ENCODE assay signal across 7 cellular contexts in the genomic region with DNA sequence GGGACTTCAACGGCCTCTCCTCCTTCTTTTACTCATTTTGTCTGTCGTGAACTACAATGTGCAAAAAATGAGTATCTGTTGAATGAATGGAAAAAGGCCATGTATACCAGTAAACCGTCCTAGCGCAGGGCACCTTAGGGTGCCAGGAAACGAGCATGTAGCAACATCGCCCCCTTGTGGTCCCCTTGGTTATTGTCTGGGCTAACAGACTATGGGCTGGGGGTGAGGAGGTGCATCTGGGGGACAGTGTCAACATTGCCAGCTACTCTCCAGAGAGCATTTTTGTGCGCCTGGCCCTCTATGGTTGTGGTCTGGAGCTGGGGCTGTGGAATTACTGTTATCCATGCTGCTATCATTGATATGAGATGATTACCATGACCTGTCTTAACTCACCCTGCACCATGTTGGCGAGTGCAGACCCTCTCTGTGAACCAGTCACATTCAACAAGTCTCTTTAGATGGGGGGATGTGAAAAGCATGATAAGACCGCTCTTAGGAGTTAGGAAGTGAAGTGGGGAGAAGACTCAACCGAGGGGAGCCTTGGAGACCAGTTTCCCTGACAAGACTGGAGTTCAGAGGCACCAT. TPM values are rescaled to one million over a fixed set of nuclear protein-coding genes. Genes with fewer than 3 reads are reported as not detected.
A peak's percentile ranks its signal among the peaks of the same experiment; 100 is the strongest.
DNase-seq lines count a peak whose midpoint lies in the region; ATAC-seq, FAIRE-seq and TF ChIP-seq lines count a peak whose summit lies in the region.

No MANE protein-coding gene starts in this region.

- no peaks in the 10 kb centered on the region for H3K36me3 ChIP-seq in breast epithelium

- H3K4me1 ChIP-seq in breast epithelium, result no peaks in the 10 kb centered on the region

- no peaks in the 10 kb centered on the region for H3K27me3 ChIP-seq in breast epithelium

- TF ChIP-seq POLR2A in GM12891 (IDR thresholded peaks at IDR 0.05; ENCODE audit: low read depth, low read length), result no peak
- TF ChIP-seq POLR2A in breast epithelium (IDR thresholded peaks at IDR 0.05), result no peak

- peak overlapping the region; percentile 78; the same call in 1 of the 2 replicates for H3K27ac ChIP-seq in VCaP
- H3K27ac ChIP-seq in breast epithelium, result no peak overlapping the region

- no peaks in the 10 kb centered on the region for H3K9me3 ChIP-seq in breast epithelium

- DNase-seq in GM12891 (ENCODE audit: insufficient read length, low spot score) (peak; percentile 68), NCI-H146 (lab: John Stamatoyannopoulos, UW) (peak; percentile 54), breast epithelium (ENCODE audit: low spot score in 2 of 2) (peak in 1 of 2 donors; percentile 24), left kidney (ENCODE audit: low read depth, low spot score) (peak; percentile 47)
- DNase-seq in stimulated activated CD4-positive, alpha-beta T cell treated with anti-CD3 and anti-CD28 coated beads, TNF-alpha, amount 100 ng/mL, for 24 hours (ENCODE audit: low read depth in 3 of 3), result peak; percentile 62 to 81 (median 73)

- intact Hi-C loops in breast epithelium (cut with DNase I; ENCODE audit: low total_unique reads), result no loop called here

- TF ChIP-seq CTCF in VCaP (conservative IDR thresholded peaks at IDR 0.05), result peak; percentile 91
- TF ChIP-seq CTCF in breast epithelium (IDR thresholded peaks at IDR 0.05), result peak; percentile 50 to 73 (median 72)

- peak; percentile 93 for FAIRE-seq in GM12891 (lab: Jason Lieb, UNC)

- no peak overlapping the region for H3K4me3 ChIP-seq in breast epithelium

- ATAC-seq in HG03025 (IDR thresholded peaks at IDR 0.05; ENCODE audit: low FRiP score, unreplicated experiment), result no peak

TF ChIP-seq in GM12891, 5 proteins besides CTCF, POLR2A, EP300 and RAD21:
- TF ChIP-seq POLR2AphosphoS5 (IDR thresholded peaks at IDR 0.05; ENCODE audit: low read depth, low read length) (no peak), PAX5 (IDR thresholded peaks at IDR 0.05; ENCODE audit: insufficient read depth, low read length, severe bottlenecking) (no peak), TAF1 (IDR thresholded peaks at IDR 0.05; ENCODE audit: low read depth, low read length) (no peak), SPI1 (IDR thresholded peaks at IDR 0.05; ENCODE audit: low read depth, low read length) (no peak), POU2F2 (IDR thresholded peaks at IDR 0.05; ENCODE audit: low read depth, low read length) (no peak)
TF ChIP-seq in GM12891: peak in this region for 0.

RNA-seq across cellular contexts. Expression of a gene that starts 22.8 kb away (rescaled TPM):
- polyA plus RNA-seq in GM12891 (2012; ENCODE audit: low read depth, missing spikeins), result not detected
- total RNA-seq in breast epithelium, result 1 to 10 TPM in 1 of 3 donors, under 1 TPM in 2; 0.59 to 2.2 (median 0.66) TPM

RNA-seq across cellular contexts. Expression of a gene that starts 41.4 kb away (rescaled TPM):
- polyA plus RNA-seq in GM12891 (2012; ENCODE audit: low read depth, missing spikeins), result 25.9 TPM
- 10 to 100 TPM; 24.2 to 42.0 (median 40.3) TPM for total RNA-seq in breast epithelium

RNA-seq across cellular contexts. Expression of a gene that starts 42.1 kb away (rescaled TPM):
- 4.4 TPM for polyA plus RNA-seq in GM12891 (2012; ENCODE audit: low read depth, missing spikeins)
- total RNA-seq in breast epithelium, result 10 to 100 TPM in 2 of 3 donors, 1 to 10 TPM in 1; 7.8 to 15.5 (median 12.1) TPM

RNA-seq across cellular contexts. Expression of a gene that starts 54.4 kb away (rescaled TPM):
- 57.2 TPM for polyA plus RNA-seq in GM12891 (2012; ENCODE audit: low read depth, missing spikeins)
- total RNA-seq in breast epithelium, result 10 to 100 TPM; 30.9 to 41.0 (median 36.4) TPM

RNA-seq across cellular contexts. Expression of a gene that starts 54.7 kb away (rescaled TPM):
- 41.3 TPM for polyA plus RNA-seq in GM12891 (2012; ENCODE audit: low read depth, missing spikeins)
- total RNA-seq in breast epithelium, result 10 to 100 TPM in 1 of 3 donors, 1 to 10 TPM in 2; 5.9 to 20.0 (median 8.2) TPM
